ENCODE assay signal across 39 cellular contexts in genomic region chr6:42679358-42679757, GRCh38. TPM values are rescaled to one million over a fixed set of nuclear protein-coding genes. Genes with fewer than 3 reads are reported as not detected.
"Had no signal": no experiment of that assay in that cellular context is flagged by ENCODE, and none has a peak within 500 bp of the region (broad histone marks: within the 10 kb centered on the region; RNA-seq: fewer than 3 reads in every experiment).

No MANE protein-coding gene starts in this region.

- FAIRE-seq: astrocyte, TTC549 had no signal

- H3K27me3 ChIP-seq: adrenal gland, body of pancreas, cardiac muscle cell had no signal

- DNase-seq: activated B cell treated with CpG ODN at 0.5 μM for 24 hours; activated CD4-positive, alpha-beta memory T cell treated with anti-CD3 and anti-CD28 coated beads for 36 hours; activated CD4-positive, alpha-beta T cell treated with anti-CD3 and anti-CD28 coated beads for 36 hours; activated CD4-positive, alpha-beta T cell treated with anti-CD3 and anti-CD28 coated beads for 48 hours; activated CD4-positive, alpha-beta T cell treated with anti-CD3 and anti-CD28 coated beads, Interleukin-2, amount 50 U/mL, for 1 hour; activated CD4-positive, alpha-beta T cell treated with anti-CD3 and anti-CD28 coated beads, Interleukin-2, amount 50 U/mL, for 4 hours; activated CD4-positive, CD25-positive, alpha-beta regulatory T cell treated with anti-CD3 and anti-CD28 coated beads, Interleukin-2, amount 50 U/mL, for 72 hours; activated CD8-positive, alpha-beta memory T cell treated with anti-CD3 and anti-CD28 coated beads, Interleukin-2, amount 50 U/mL, for 4 hours; activated CD8-positive, alpha-beta T cell treated with anti-CD3 and anti-CD28 coated beads for 36 hours; activated effector memory CD4-positive, alpha-beta T cell treated with anti-CD3 and anti-CD28 coated beads, Interleukin-2, amount 50 U/mL, for 16 hours; activated gamma-delta T cell treated with Interleukin-2 at 50 U/mL for 16 hours; activated naive CD4-positive, alpha-beta T cell; activated naive CD4-positive, alpha-beta T cell treated with anti-CD3 and anti-CD28 coated beads for 36 hours; activated naive CD4-positive, alpha-beta T cell treated with anti-CD3 and anti-CD28 coated beads, Interleukin-2, amount 50 U/mL, for 16 hours; activated T-cell treated with anti-CD3 and anti-CD28 coated beads for 4 hours; activated T-cell treated with anti-CD3 and anti-CD28 coated beads, Interleukin-2, amount 50 U/mL, for 1 hour; activated T-cell treated with anti-CD3 and anti-CD28 coated beads, Interleukin-2, amount 50 U/mL, for 4 hours; activated T-cell treated with anti-CD3 and anti-CD28 coated beads, Interleukin-2, amount 50 U/mL, for 72 hours; adrenal gland; amniotic stem cell; aorta; body of pancreas; caudate nucleus; cerebellar nuclear complex; T-helper 1 cell; T-helper 2 cell; T-helper 9 cell had no signal

- H3K4me1 ChIP-seq: adrenal gland, body of pancreas had no signal

- H3K27ac Mint-ChIP-seq: activated B cell treated with CpG ODN at 0.5 μM for 24 hours; activated CD4-positive, alpha-beta memory T cell treated with anti-CD3 and anti-CD28 coated beads for 36 hours; activated CD4-positive, alpha-beta T cell treated with anti-CD3 and anti-CD28 coated beads for 36 hours; activated CD8-positive, alpha-beta T cell treated with anti-CD3 and anti-CD28 coated beads for 36 hours; activated naive CD4-positive, alpha-beta T cell treated with anti-CD3 and anti-CD28 coated beads for 36 hours; activated naive CD4-positive, alpha-beta T cell treated with anti-CD3 and anti-CD28 coated beads, Interleukin-2, amount 50 U/mL, for 72 hours; activated T-cell treated with anti-CD3 and anti-CD28 coated beads, Interleukin-2, amount 50 U/mL, for 72 hours; activated T-helper 1 cell treated with anti-CD3 and anti-CD28 coated beads, Interleukin-12 subunit alpha, Interleukin-12 subunit beta, Interleukin-2, Interleukin-4 antibody, amounts not matched to agents 30 ng/mL and 10 ng/mL and 1 ng/mL, durations not matched to agents 14 hours and 24 hours and 36 hours; activated T-helper 17 cell treated with anti-CD3 and anti-CD28 coated beads, Interleukin-2, amount 50 U/mL, for 72 hours; T-helper 1 cell treated with Interleukin-12 subunit alpha and Interleukin-12 subunit beta and Interleukin-4 antibody, amounts not matched to agents 30 μg/mL and 1 μg/mL, for 36 hours; T-helper 2 cell treated with Interferon-gamma antibody and Interleukin-4, amounts not matched to agents 5 μg/mL and 100 μg/mL, for 36 hours had no signal

- H3K27ac ChIP-seq: adrenal gland, body of pancreas, cardiac muscle cell, VCaP had no signal

- H3K27me3 Mint-ChIP-seq: activated B cell treated with CpG ODN at 0.5 μM for 24 hours; activated CD4-positive, alpha-beta memory T cell treated with anti-CD3 and anti-CD28 coated beads for 36 hours; activated CD4-positive, alpha-beta T cell treated with anti-CD3 and anti-CD28 coated beads for 36 hours; activated CD8-positive, alpha-beta T cell treated with anti-CD3 and anti-CD28 coated beads for 36 hours; activated T-helper 17 cell treated with anti-CD3 and anti-CD28 coated beads, Interleukin-2, amount 50 U/mL, for 72 hours; central memory CD8-positive, alpha-beta T cell had no signal

- H3K4me1 Mint-ChIP-seq: activated B cell treated with CpG ODN at 0.5 μM for 24 hours; activated CD4-positive, alpha-beta T cell treated with anti-CD3 and anti-CD28 coated beads for 36 hours; activated T-helper 17 cell treated with anti-CD3 and anti-CD28 coated beads, Interleukin-2, amount 50 U/mL, for 72 hours; central memory CD8-positive, alpha-beta T cell had no signal

- H3K4me3 ChIP-seq: adrenal gland, body of pancreas, cardiac muscle cell had no signal

- H3K4me3 Mint-ChIP-seq: activated B cell treated with CpG ODN at 0.5 μM for 24 hours; activated CD4-positive, alpha-beta memory T cell treated with anti-CD3 and anti-CD28 coated beads for 36 hours; activated CD4-positive, alpha-beta T cell treated with anti-CD3 and anti-CD28 coated beads for 36 hours; activated CD8-positive, alpha-beta T cell treated with anti-CD3 and anti-CD28 coated beads for 36 hours; activated naive CD4-positive, alpha-beta T cell treated with anti-CD3 and anti-CD28 coated beads for 36 hours; activated T-cell treated with anti-CD3 and anti-CD28 coated beads, Interleukin-2, amount 50 U/mL, for 4 hours; activated T-cell treated with anti-CD3 and anti-CD28 coated beads, Interleukin-2, amount 50 U/mL, for 72 hours; activated T-helper 1 cell treated with anti-CD3 and anti-CD28 coated beads, Interleukin-12 subunit alpha, Interleukin-12 subunit beta, Interleukin-2, Interleukin-4 antibody, amounts not matched to agents 30 ng/mL and 10 ng/mL and 1 ng/mL, durations not matched to agents 14 hours and 24 hours and 36 hours; activated T-helper 17 cell treated with anti-CD3 and anti-CD28 coated beads, Interleukin-2, amount 50 U/mL, for 72 hours; central memory CD8-positive, alpha-beta T cell; T-helper 1 cell treated with Interleukin-12 subunit alpha and Interleukin-12 subunit beta and Interleukin-4 antibody, amounts not matched to agents 30 μg/mL and 1 μg/mL, for 36 hours; T-helper 2 cell treated with Interferon-gamma antibody and Interleukin-4, amounts not matched to agents 5 μg/mL and 100 μg/mL, for 36 hours had no signal

- H3K9me3 Mint-ChIP-seq: activated B cell treated with CpG ODN at 0.5 μM for 24 hours; activated CD4-positive, alpha-beta memory T cell treated with anti-CD3 and anti-CD28 coated beads for 36 hours; activated CD8-positive, alpha-beta T cell treated with anti-CD3 and anti-CD28 coated beads for 36 hours; activated naive CD4-positive, alpha-beta T cell treated with anti-CD3 and anti-CD28 coated beads for 36 hours; activated naive CD4-positive, alpha-beta T cell treated with anti-CD3 and anti-CD28 coated beads, Interleukin-2, amount 50 U/mL, for 72 hours; activated T-cell treated with anti-CD3 and anti-CD28 coated beads, Interleukin-2, amount 50 U/mL, for 4 hours; activated T-cell treated with anti-CD3 and anti-CD28 coated beads, Interleukin-2, amount 50 U/mL, for 72 hours; activated T-helper 1 cell treated with anti-CD3 and anti-CD28 coated beads, Interleukin-12 subunit alpha, Interleukin-12 subunit beta, Interleukin-2, Interleukin-4 antibody, amounts not matched to agents 30 ng/mL and 10 ng/mL and 1 ng/mL, durations not matched to agents 14 hours and 24 hours and 36 hours; activated T-helper 17 cell treated with anti-CD3 and anti-CD28 coated beads, Interleukin-2, amount 50 U/mL, for 72 hours; central memory CD8-positive, alpha-beta T cell; T-helper 1 cell treated with Interleukin-12 subunit alpha and Interleukin-12 subunit beta and Interleukin-4 antibody, amounts not matched to agents 30 μg/mL and 1 μg/mL, for 36 hours; T-helper 2 cell treated with Interferon-gamma antibody and Interleukin-4, amounts not matched to agents 5 μg/mL and 100 μg/mL, for 36 hours had no signal

- ATAC-seq: activated CD4-positive, alpha-beta T cell treated with anti-CD3 and anti-CD28 coated beads for 36 hours; activated CD8-positive, alpha-beta T cell treated with anti-CD3 and anti-CD28 coated beads for 36 hours; activated naive CD4-positive, alpha-beta T cell treated with anti-CD3 and anti-CD28 coated beads, Interleukin-2, amount 50 U/mL, for 72 hours; activated T-cell treated with anti-CD3 and anti-CD28 coated beads, Interleukin-2, amount 50 U/mL, for 4 hours; activated T-cell treated with anti-CD3 and anti-CD28 coated beads, Interleukin-2, amount 50 U/mL, for 72 hours; activated T-helper 17 cell treated with anti-CD3 and anti-CD28 coated beads, Interleukin-2, amount 50 U/mL, for 72 hours; body of pancreas had no signal

- H3K9me3 ChIP-seq: adrenal gland, body of pancreas had no signal

RNA-seq across cellular contexts. Expression of gene PRPH2, which starts 43.0 kb away (rescaled TPM):
- total RNA-seq: activated B cell treated with CpG ODN at 0.5 μM for 24 hours; activated CD4-positive, alpha-beta memory T cell treated with anti-CD3 and anti-CD28 coated beads for 36 hours; activated CD4-positive, alpha-beta T cell treated with anti-CD3 and anti-CD28 coated beads for 36 hours; activated CD8-positive, alpha-beta T cell treated with anti-CD3 and anti-CD28 coated beads for 36 hours; activated naive CD4-positive, alpha-beta T cell treated with anti-CD3 and anti-CD28 coated beads for 36 hours; activated naive CD4-positive, alpha-beta T cell treated with anti-CD3 and anti-CD28 coated beads, Interleukin-2, amount 50 U/mL, for 72 hours; activated T-helper 1 cell treated with anti-CD3 and anti-CD28 coated beads, Interleukin-12 subunit alpha, Interleukin-12 subunit beta, Interleukin-2, Interleukin-4 antibody, amounts not matched to agents 30 ng/mL and 10 ng/mL and 1 ng/mL, durations not matched to agents 14 hours and 24 hours and 36 hours; activated T-helper 17 cell treated with anti-CD3 and anti-CD28 coated beads, Interleukin-2, amount 50 U/mL, for 72 hours; astrocyte; bronchial epithelial cell; chondrocyte had no signal
